27 cellular contexts compared by ENCODE assay signal in the genomic region with DNA sequence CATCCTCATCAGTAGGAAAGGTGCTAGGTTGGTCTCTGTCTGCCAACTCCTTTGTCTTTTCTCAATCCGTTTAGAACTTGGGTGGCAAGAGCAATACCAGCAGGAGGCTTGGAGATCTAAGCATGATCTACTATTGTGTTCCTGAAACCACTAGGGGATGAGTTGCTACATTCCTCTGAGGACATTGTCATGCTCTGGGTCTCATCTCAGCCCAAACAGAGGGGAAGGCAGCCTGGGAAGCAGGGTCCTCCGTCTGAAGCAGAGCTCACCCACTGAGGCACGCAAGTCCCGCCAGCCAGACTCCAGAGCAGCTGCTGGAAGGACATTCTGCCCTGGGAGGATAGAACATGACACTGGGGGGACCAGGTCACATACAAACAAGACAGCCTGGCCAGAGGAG.
"Had no signal": no experiment of that assay in that cellular context is flagged by ENCODE, and none has a peak within 500 bp of the region (broad histone marks: within the 10 kb centered on the region; RNA-seq: fewer than 3 reads in every experiment).

No MANE protein-coding gene starts in this region.

- H3K36me3 Mint-ChIP-seq: activated CD8-positive, alpha-beta memory T cell treated with anti-CD3 and anti-CD28 coated beads, Interleukin-2, amount 10 ng/mL, durations not matched to agents 7 days and 5 days; activated naive CD4-positive, alpha-beta T cell treated with anti-CD3 and anti-CD28 coated beads, Interleukin-2, amount 50 U/mL, for 24 hours; T-cell had no signal

- FAIRE-seq: TTC549 had no signal

- H3K9me3 Mint-ChIP-seq: activated CD4-positive, alpha-beta T cell treated with anti-CD3 and anti-CD28 coated beads, Interleukin-2, amount 10 ng/mL, durations not matched to agents 24 days and 14 days; activated naive CD4-positive, alpha-beta T cell treated with anti-CD3 and anti-CD28 coated beads, Interleukin-2, amount 50 U/mL, for 24 hours; activated T-cell treated with anti-CD3 and anti-CD28 coated beads, Interleukin-2, amount 50 U/mL, for 24 hours; activated T-helper 1 cell treated with anti-CD3 and anti-CD28 coated beads, Interleukin-12 subunit alpha, Interleukin-12 subunit beta, Interleukin-2, Interleukin-4 antibody, amounts not matched to agents 30 ng/mL and 10 ng/mL and 1 ng/mL, durations not matched to agents 14 hours and 24 hours and 36 hours; T-cell had no signal

- H3K4me3 ChIP-seq: MG63, SK-N-MC had no signal

- H3K36me3 ChIP-seq: MG63 had no signal

- H3K27ac Mint-ChIP-seq: activated CD4-positive, alpha-beta T cell treated with anti-CD3 and anti-CD28 coated beads, Interleukin-2, amount 10 ng/mL, durations not matched to agents 24 days and 14 days; activated CD8-positive, alpha-beta memory T cell treated with anti-CD3 and anti-CD28 coated beads, Interleukin-2, amount 10 ng/mL, durations not matched to agents 7 days and 5 days; activated naive CD4-positive, alpha-beta T cell treated with anti-CD3 and anti-CD28 coated beads, Interleukin-2, amount 50 U/mL, for 24 hours; activated T-cell treated with anti-CD3 and anti-CD28 coated beads, Interleukin-2, amount 50 U/mL, for 24 hours; activated T-helper 1 cell treated with anti-CD3 and anti-CD28 coated beads, Interleukin-12 subunit alpha, Interleukin-12 subunit beta, Interleukin-2, Interleukin-4 antibody, amounts not matched to agents 30 ng/mL and 10 ng/mL and 1 ng/mL, durations not matched to agents 14 hours and 24 hours and 36 hours; T-cell had no signal

- H3K27me3 Mint-ChIP-seq: activated CD8-positive, alpha-beta memory T cell treated with anti-CD3 and anti-CD28 coated beads, Interleukin-2, amount 10 ng/mL, durations not matched to agents 7 days and 5 days; activated naive CD4-positive, alpha-beta T cell treated with anti-CD3 and anti-CD28 coated beads, Interleukin-2, amount 50 U/mL, for 24 hours; activated T-cell treated with anti-CD3 and anti-CD28 coated beads, Interleukin-2, amount 50 U/mL, for 24 hours; T-cell had no signal

- H3K27me3 ChIP-seq: MG63 had no signal

- H3K9me3 ChIP-seq: MG63 had no signal

- DNase-seq: activated CD4-positive, alpha-beta T cell treated with anti-CD3 and anti-CD28 coated beads for 1 hour; activated CD4-positive, alpha-beta T cell treated with anti-CD3 and anti-CD28 coated beads, Interleukin-2, amount 10 ng/mL, durations not matched to agents 24 days and 14 days; activated CD4-positive, alpha-beta T cell treated with anti-CD3 and anti-CD28 coated beads, Interleukin-2, amount 50 U/mL, for 48 hours; activated CD8-positive, alpha-beta memory T cell treated with anti-CD3 and anti-CD28 coated beads, Interleukin-2, amount 10 ng/mL, durations not matched to agents 7 days and 5 days; activated effector memory CD4-positive, alpha-beta T cell treated with Interleukin-2 at 50 U/mL for 16 hours; activated naive CD4-positive, alpha-beta T cell; activated T-cell treated with anti-CD3 and anti-CD28 coated beads, Interleukin-2, amount 50 U/mL, for 24 hours; aorta; central memory CD4-positive, alpha-beta T cell; MG63; MV-4-11; NCI-H1105; NCI-H1436; NCI-H1694 treated with DMSO at 0.1 percent for 48 hours; NCI-H2029 treated with DMSO at 0.1 percent for 48 hours; NCI-H510A treated with DMSO at 0.1 percent for 48 hours; NCI-H69; NK-92 treated with Interleukin-12 subunit alpha and Interleukin-12 subunit beta, amount 100 ng/mL, for 24 hours; OCI-M1; RPMI8226; T-cell; T-helper 2 cell; T1000 had no signal

- H3K27ac ChIP-seq: SK-N-MC had no signal

- H3K4me1 Mint-ChIP-seq: activated CD4-positive, alpha-beta T cell treated with anti-CD3 and anti-CD28 coated beads, Interleukin-2, amount 10 ng/mL, durations not matched to agents 24 days and 14 days; activated CD8-positive, alpha-beta memory T cell treated with anti-CD3 and anti-CD28 coated beads, Interleukin-2, amount 10 ng/mL, durations not matched to agents 7 days and 5 days; activated naive CD4-positive, alpha-beta T cell treated with anti-CD3 and anti-CD28 coated beads, Interleukin-2, amount 50 U/mL, for 24 hours; T-cell had no signal

- H3K4me3 Mint-ChIP-seq: activated CD4-positive, alpha-beta T cell treated with anti-CD3 and anti-CD28 coated beads, Interleukin-2, amount 10 ng/mL, durations not matched to agents 24 days and 14 days; activated CD8-positive, alpha-beta memory T cell treated with anti-CD3 and anti-CD28 coated beads, Interleukin-2, amount 10 ng/mL, durations not matched to agents 7 days and 5 days; activated naive CD4-positive, alpha-beta T cell treated with anti-CD3 and anti-CD28 coated beads, Interleukin-2, amount 50 U/mL, for 24 hours; activated T-cell treated with anti-CD3 and anti-CD28 coated beads, Interleukin-2, amount 50 U/mL, for 24 hours; activated T-helper 1 cell treated with anti-CD3 and anti-CD28 coated beads, Interleukin-12 subunit alpha, Interleukin-12 subunit beta, Interleukin-2, Interleukin-4 antibody, amounts not matched to agents 30 ng/mL and 10 ng/mL and 1 ng/mL, durations not matched to agents 14 hours and 24 hours and 36 hours; T-cell had no signal
